Comparison of ENCODE assay signal across 17 cellular contexts in genomic region chrX:8653956-8654355, GRCh38.
"Had no signal": no experiment of that assay in that cellular context is flagged by ENCODE, and none has a peak within 500 bp of the region (broad histone marks: within the 10 kb centered on the region; RNA-seq: fewer than 3 reads in every experiment).

No MANE protein-coding gene starts in this region.

- H3K27me3 ChIP-seq: heart left ventricle, neutrophil, sigmoid colon, stomach, upper lobe of left lung, uterus had no signal

- H3K36me3 Mint-ChIP-seq: naive thymus-derived CD8-positive, alpha-beta T cell had no signal

- H3K4me1 Mint-ChIP-seq: naive thymus-derived CD8-positive, alpha-beta T cell had no signal

- H3K27ac ChIP-seq: heart left ventricle, neutrophil, sigmoid colon, skin epidermis, stomach, thoracic aorta, upper lobe of left lung, uterus had no signal

- H3K27ac Mint-ChIP-seq: naive thymus-derived CD8-positive, alpha-beta T cell had no signal

- H3K4me3 ChIP-seq: heart left ventricle, sigmoid colon, skin epidermis, stomach, thoracic aorta, upper lobe of left lung, uterus had no signal

- H3K9me3 ChIP-seq: heart left ventricle, neutrophil, sigmoid colon, stomach, thoracic aorta, upper lobe of left lung, uterus had no signal

- H3K36me3 ChIP-seq: heart left ventricle, neutrophil, sigmoid colon, stomach, thoracic aorta, upper lobe of left lung, uterus had no signal

- ATAC-seq: heart left ventricle; naive thymus-derived CD8-positive, alpha-beta T cell had no signal

- DNase-seq: dermis blood vessel endothelial cell; erythroblast; foreskin melanocyte; heart left ventricle; hippocampal formation; kidney glomerular epithelial cell; naive thymus-derived CD8-positive, alpha-beta T cell; sigmoid colon; stimulated activated CD4-positive, alpha-beta T cell treated with anti-CD3 and anti-CD28 coated beads, Interleukin-12 subunit alpha, Interleukin-12 subunit beta, amount 100 ng/mL, for 4 hours; stimulated activated naive CD4-positive, alpha-beta T cell; stomach; substantia nigra; upper lobe of left lung; uterus had no signal

- H3K4me3 Mint-ChIP-seq: naive thymus-derived CD8-positive, alpha-beta T cell had no signal

- H3K4me1 ChIP-seq: heart left ventricle, sigmoid colon, stomach, upper lobe of left lung, uterus had no signal

- H3K27me3 Mint-ChIP-seq: naive thymus-derived CD8-positive, alpha-beta T cell had no signal
